13 cellular contexts compared by ENCODE assay signal in the genomic region with DNA sequence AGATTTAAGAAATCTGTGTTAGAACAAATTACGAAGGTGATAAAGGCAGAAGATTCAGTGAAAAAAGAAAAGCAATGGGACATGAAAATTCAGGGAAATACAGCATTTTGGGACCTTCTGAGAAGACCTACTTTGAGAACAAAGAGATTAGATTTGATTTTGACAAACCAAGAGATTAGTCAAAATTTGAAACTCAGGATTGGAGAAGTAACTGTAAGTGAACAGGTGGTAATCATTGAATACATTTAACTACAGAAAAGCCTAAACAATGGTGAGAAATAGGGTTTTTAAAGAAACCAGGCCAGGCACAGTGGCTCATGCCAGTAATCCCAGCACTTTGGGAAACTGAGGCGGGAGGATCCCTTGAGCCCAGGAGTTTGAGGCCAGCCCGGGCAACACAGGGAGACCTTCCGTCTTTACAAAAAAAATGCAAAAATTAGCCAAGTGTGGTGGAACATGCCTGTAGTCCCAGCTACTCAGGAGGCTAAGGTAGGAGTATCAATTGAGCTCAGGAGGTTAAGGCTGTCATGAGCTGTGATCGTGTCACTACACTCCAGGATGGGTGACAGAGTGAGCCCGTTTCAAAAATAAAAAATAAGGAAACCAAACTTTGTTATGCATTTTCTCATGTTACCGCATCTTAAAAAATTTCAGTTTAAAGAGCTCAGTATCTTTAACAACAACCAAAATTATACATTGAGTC. TPM values are rescaled to one million over a fixed set of nuclear protein-coding genes. Genes with fewer than 3 reads are reported as not detected.
DNase-seq lines count a peak whose midpoint lies in the region; ATAC-seq and TF ChIP-seq lines count a peak whose summit lies in the region.
"Had no signal": no experiment of that assay in that cellular context is flagged by ENCODE, and none has a peak within 500 bp of the region (broad histone marks: within the 10 kb centered on the region; RNA-seq: fewer than 3 reads in every experiment).

No MANE protein-coding gene starts in this region.

- peaks cover 10 to 17% of the 10 kb centered on the region in 2 donors for H3K27me3 Mint-ChIP-seq in natural killer cell treated with Interleukin-12 subunit alpha and Interleukin-12 subunit beta and Interleukin-15 and Interleukin-18, amount 100 ng/mL, for 72 hours
- H3K27me3 Mint-ChIP-seq in natural killer cell (ENCODE audit: low read depth in 2 of 2), result peaks cover 8 to 32% of the 10 kb centered on the region in 2 donors
- peaks cover 0 to 5% (median 3%) of the 10 kb centered on the region in 3 donors for H3K27me3 Mint-ChIP-seq in immature natural killer cell (ENCODE audit: low read depth in 3 of 3)

- H3K4me1 Mint-ChIP-seq in natural killer cell treated with Interleukin-12 subunit alpha and Interleukin-12 subunit beta and Interleukin-15 and Interleukin-18, amount 100 ng/mL, for 72 hours (ENCODE audit: low read depth in 2 of 2), result peaks cover 7 to 16% of the 10 kb centered on the region in 2 donors
- H3K4me1 Mint-ChIP-seq in natural killer cell, result no peaks in the 10 kb centered on the region
- H3K4me1 Mint-ChIP-seq in immature natural killer cell, result no peaks in the 10 kb centered on the region

- dilution Hi-C loops in IMR-90 (cut with HindIII; ENCODE audit: low sequenced_read_pairs, unreplicated experiment), result no loop called here

- peak overlapping the region; percentile 83 for H2BK20ac ChIP-seq in IMR-90 (ENCODE audit: low read depth, low read length)

- CTCF ChIA-PET in IMR-90 (lab: Yijun Ruan, JAX), result interaction anchor here (1.3 kb wide), 1 partner anchor 9 kb away, joined by 4 read pairs; no protein-coding TSS in a partner anchor

- no peak overlapping the region; the same call in 1 of the 2 replicates for H3K4me3 ChIP-seq in IMR-90 (ENCODE audit: insufficient read depth, low read depth, low read length)

- no peak overlapping the region for H3K27ac Mint-ChIP-seq in natural killer cell treated with Interleukin-12 subunit alpha and Interleukin-12 subunit beta and Interleukin-15 and Interleukin-18, amount 100 ng/mL, for 72 hours
- no peak overlapping the region for H3K27ac Mint-ChIP-seq in natural killer cell
- H3K27ac Mint-ChIP-seq in immature natural killer cell, result no peak overlapping the region
- H3K27ac Mint-ChIP-seq: nephron progenitor cell had no signal

- in situ Hi-C loops in IMR-90 (cut with MboI; ENCODE audit: low sequenced_read_pairs), result no loop called here

- peak overlapping the region; percentile 85 for H3K56ac ChIP-seq in IMR-90 (ENCODE audit: extremely low read depth, insufficient read depth, low read length)

- POLR2A ChIA-PET in IMR-90 (lab: Charles Lee; ENCODE audit: unreplicated experiment), result interaction anchor here (1.5 kb wide), 1 partner anchor 8 kb away, joined by 5 read pairs; a partner anchor contains a TSS

- H3K27ac ChIP-seq in IMR-90 (ENCODE audit: insufficient read depth, low read length) (peak overlapping the region; percentile 94), epithelial cell of prostate (peak overlapping the region; percentile 86)
- H3K27ac ChIP-seq: C4-2B had no signal

- H3K79me1 ChIP-seq in IMR-90 (ENCODE audit: low read depth in 1 of 2, low read length in 2 of 2), result peaks cover 0 to 10% of the 10 kb centered on the region in 2 experiments; a peak in 1 of 4 replicates

- no peaks in the 10 kb centered on the region for H3K36me3 Mint-ChIP-seq in natural killer cell treated with Interleukin-12 subunit alpha and Interleukin-12 subunit beta and Interleukin-15 and Interleukin-18, amount 100 ng/mL, for 72 hours
- H3K36me3 Mint-ChIP-seq in natural killer cell (no peaks in the 10 kb centered on the region), immature natural killer cell (no peaks in the 10 kb centered on the region)

- intact Hi-C loops in natural killer cell (cut with micrococcal nuclease) (no loop called here), IMR-90 (cut with micrococcal nuclease) (no loop called here)

- peak overlapping the region; percentile 92 for H4K91ac ChIP-seq in IMR-90 (ENCODE audit: insufficient read depth, low read depth, low read length)

- peak overlapping the region; percentile 56 for H2AFZ ChIP-seq in IMR-90 (replicated peaks; ENCODE audit: low read length, poor library complexity)

- TF ChIP-seq RAD21 in IMR-90 (IDR thresholded peaks at IDR 0.05; ENCODE audit: low read length), result no peak

- TF ChIP-seq POLR2A in IMR-90 (IDR thresholded peaks at IDR 0.05; ENCODE audit: low read depth, low read length), result no peak

- no peaks in the 10 kb centered on the region for H3K27me3 ChIP-seq in IMR-90 (ENCODE audit: control insufficient read depth, insufficient read depth, low read length)

- H4K20me1 ChIP-seq in IMR-90 (ENCODE audit: insufficient read depth, low read length), result no peaks in the 10 kb centered on the region

- TF ChIP-seq CTCF in natural killer cell (IDR thresholded peaks at IDR 0.05) (no peak), IMR-90 (conservative IDR thresholded peaks at IDR 0.05; ENCODE audit: low read depth, low read length) (no peak)

- DNase-seq in natural killer cell treated with Interleukin-12 subunit alpha and Interleukin-12 subunit beta and Interleukin-15 and Interleukin-18, amount 100 ng/mL, for 72 hours (ENCODE audit: low spot score), result no peak
- no peak for DNase-seq in natural killer cell
- DNase-seq in IMR-90, result no peak
- DNase-seq in epithelial cell of prostate (ENCODE audit: low read depth, low spot score), result no peak
- DNase-seq in immature natural killer cell, result no peak
- no peak for DNase-seq in SK-N-DZ (ENCODE audit: low spot score)
- DNase-seq in HPDE6-E6E7 (ENCODE audit: extremely low spot score), result no peak
- DNase-seq: activated CD4-positive, CD25-positive, alpha-beta regulatory T cell; amygdala; NCI-H524 treated with DMSO at 0.1 percent for 48 hours; nephron progenitor cell had no signal

- no peak for ATAC-seq in natural killer cell treated with Interleukin-12 subunit alpha and Interleukin-12 subunit beta and Interleukin-15 and Interleukin-18, amount 100 ng/mL, for 72 hours
- ATAC-seq in natural killer cell (no peak), IMR-90 (ENCODE audit: low read depth) (no peak; the same call in 1 of the 2 replicates), HG03469 (IDR thresholded peaks at IDR 0.05; ENCODE audit: unreplicated experiment) (no peak)

- peak overlapping the region; percentile 86 to 97 for H4K8ac ChIP-seq in IMR-90 (ENCODE audit: low read depth in 2 of 2, low read length in 2 of 2)

- H3K9me3 ChIP-seq in IMR-90 (ENCODE audit: control insufficient read depth, insufficient read depth, low read length), result no peaks in the 10 kb centered on the region

- peak overlapping the region; percentile 31 for H3K4me3 Mint-ChIP-seq in natural killer cell treated with Interleukin-12 subunit alpha and Interleukin-12 subunit beta and Interleukin-15 and Interleukin-18, amount 100 ng/mL, for 72 hours
- H3K4me3 Mint-ChIP-seq in natural killer cell (no peak overlapping the region), immature natural killer cell (no peak overlapping the region)
- H3K4me3 Mint-ChIP-seq: nephron progenitor cell had no signal

- H3K4ac ChIP-seq in IMR-90 (ENCODE audit: low read depth, low read length), result peak overlapping the region; percentile 87

- H3K4me2 ChIP-seq in IMR-90 (ENCODE audit: low read depth, low read length), result peak overlapping the region; percentile 90; the same call in 1 of the 2 replicates

- peak overlapping the region; percentile 89 for H2AK9ac ChIP-seq in IMR-90 (replicated peaks; ENCODE audit: low read depth, low read length, poor library complexity)

- peak overlapping the region; percentile 69 for H3K23ac ChIP-seq in IMR-90 (ENCODE audit: low read depth, low read length)

- peak overlapping the region; percentile 96 for H2AK5ac ChIP-seq in IMR-90 (ENCODE audit: low read depth, low read length)

- H3K36me3 ChIP-seq in IMR-90 (ENCODE audit: control insufficient read depth, insufficient read depth, low read length), result no peaks in the 10 kb centered on the region

- peak overlapping the region; percentile 91 for H3K14ac ChIP-seq in IMR-90 (replicated peaks; ENCODE audit: low read depth, low read length)

- peaks cover 16% of the 10 kb centered on the region for H3K9me1 ChIP-seq in IMR-90 (ENCODE audit: insufficient read depth, low read length)

- peak overlapping the region; percentile 63 for H2BK15ac ChIP-seq in IMR-90 (ENCODE audit: low read depth, low read length)

- WGBS in IMR-90 (ENCODE audit: extremely low coverage in 2 of 2, insufficient read length in 1 of 2), 2 experiments, result 100% methylated on average over 3 of the region's 7 CpGs; no CpG with 5 or more reads in 1 of the 2 experiments

- peaks cover 20% of the 10 kb centered on the region for H3K4me1 ChIP-seq in IMR-90 (ENCODE audit: control insufficient read depth, insufficient read depth, low read length)

- peak overlapping the region; percentile 68; the same call in 1 of the 2 replicates for H3K9ac ChIP-seq in IMR-90 (ENCODE audit: low read depth, low read length)

- no peaks in the 10 kb centered on the region for H3K9me3 Mint-ChIP-seq in natural killer cell treated with Interleukin-12 subunit alpha and Interleukin-12 subunit beta and Interleukin-15 and Interleukin-18, amount 100 ng/mL, for 72 hours
- H3K9me3 Mint-ChIP-seq in natural killer cell, result no peaks in the 10 kb centered on the region
- H3K9me3 Mint-ChIP-seq in immature natural killer cell, result no peaks in the 10 kb centered on the region

- peak overlapping the region; percentile 97 for H3K18ac ChIP-seq in IMR-90 (ENCODE audit: low read depth, low read length)

- peak overlapping the region; percentile 97 for H2BK120ac ChIP-seq in IMR-90 (ENCODE audit: low read depth, low read length)

- peak overlapping the region; percentile 95 for H4K5ac ChIP-seq in IMR-90 (ENCODE audit: low read depth, low read length)

- H2BK5ac ChIP-seq in IMR-90 (ENCODE audit: low read depth, low read length, poor library complexity, severe bottlenecking), result peak overlapping the region; percentile 95

- no TSS peak for BruUV-seq in IMR-90 (replicated peaks; lab: Mats Ljungman, UMichigan)

TF ChIP-seq in IMR-90, 13 proteins besides CTCF, POLR2A, EP300 and RAD21 (continues in another document):
- no peak for TF ChIP-seq RCOR1 (IDR thresholded peaks at IDR 0.05; ENCODE audit: insufficient replicate concordance, low read length)
- no peak for TF ChIP-seq BHLHE40 (IDR thresholded peaks at IDR 0.05; ENCODE audit: low read depth, low read length)

RNA-seq across cellular contexts. Expression of a gene that starts 8.9 kb away (rescaled TPM):
- total RNA-seq in natural killer cell treated with Interleukin-12 subunit alpha and Interleukin-12 subunit beta and Interleukin-15 and Interleukin-18, amount 100 ng/mL, for 72 hours, result 1 to 10 TPM; 7.5 to 9.4 TPM
- 1 to 10 TPM; 3.0 to 6.6 (median 6.6) TPM for total RNA-seq in natural killer cell
- 18.8 and 25.0 TPM in 2 replicates for total RNA-seq in IMR-90 (2012; rRNA removed)
- polyA plus RNA-seq in IMR-90 (2012; rRNA removed), result 14.7 and 17.0 TPM in 2 replicates
- 5.3 and 10.8 TPM in 2 replicates for polyA plus RNA-seq in IMR-90 (2012; cell fraction: cytosol; rRNA removed)
- polyA plus RNA-seq in IMR-90 (2012; cell fraction: nucleus; rRNA removed; ENCODE audit: low replicate concordance), result 8.1 and 8.3 TPM in 2 replicates
- 1 to 10 TPM; 2.9 to 6.9 (median 5.3) TPM for polyA plus RNA-seq in immature natural killer cell
- polyA plus RNA-seq in SK-N-DZ (2014; cell fraction: cytosol; rRNA removed), result 12.1 and 15.3 TPM in 2 replicates
- 3.4 and 5.8 TPM in 2 replicates for polyA plus RNA-seq in SK-N-DZ (2014; cell fraction: nucleus; rRNA removed)
